8 cellular contexts compared by ENCODE assay signal in the genomic region with DNA sequence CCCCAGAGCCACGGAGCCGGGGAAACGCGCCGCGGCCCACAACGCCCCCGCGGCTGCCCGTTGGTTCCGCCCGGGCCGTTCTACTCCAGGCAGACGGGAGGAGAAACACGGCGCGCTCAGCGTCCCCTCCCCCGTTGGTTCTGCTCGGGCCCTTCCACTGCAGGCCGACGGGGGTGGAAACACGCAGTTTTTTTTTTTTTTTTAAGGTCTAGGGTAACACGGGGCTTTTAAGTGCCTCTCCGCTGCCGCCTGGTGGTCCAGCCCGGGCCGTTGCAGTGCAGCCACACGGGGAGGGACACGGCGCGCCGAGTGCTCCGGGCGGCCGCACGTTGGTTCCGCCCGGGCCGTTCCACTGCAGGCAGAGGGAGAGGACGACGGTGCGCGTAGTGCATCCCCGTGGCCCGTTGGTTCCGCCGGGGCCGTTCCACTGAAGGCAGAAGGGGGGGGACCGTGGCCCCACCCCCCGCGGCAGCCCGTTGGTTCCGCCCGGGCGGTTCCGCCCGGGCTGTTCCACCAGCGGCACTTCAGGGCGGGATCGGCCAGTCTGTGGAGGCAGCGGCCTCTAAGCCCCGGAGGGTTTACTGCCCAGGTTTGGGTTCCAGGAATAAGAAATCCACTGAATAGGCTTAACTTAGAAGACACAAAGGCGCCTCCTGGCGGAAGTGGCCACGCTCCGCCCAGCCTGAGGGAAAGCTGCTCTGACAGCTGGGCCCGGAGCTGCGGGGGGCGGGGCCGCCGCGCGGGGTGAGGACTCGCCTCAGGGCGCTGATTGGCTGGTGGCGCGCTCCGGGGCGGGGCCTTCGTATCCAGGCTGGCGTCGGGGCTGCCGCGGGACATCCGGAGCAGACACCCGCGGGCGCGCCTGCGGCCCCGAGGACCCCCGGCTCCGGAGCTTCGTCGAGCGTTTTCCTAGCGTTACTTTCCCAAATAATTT. TPM values are rescaled to one million over a fixed set of nuclear protein-coding genes. Genes with fewer than 3 reads are reported as not detected.
DNase-seq lines count a peak whose midpoint lies in the region; ATAC-seq lines count a peak whose summit lies in the region.
"Not testable (repeated sequence)": the region's sequence is repeated elsewhere in the genome, so short reads cannot be mapped to it uniquely, and the experiment has no call there.

SLC35E2B (minus strand) TSS at position 82 of the 934 bp plus-strand sequence. CDS start 16,096 bp downstream, outside the sequence.

- ATAC-seq in GM21367 (IDR thresholded peaks at IDR 0.05; ENCODE audit: unreplicated experiment), result peak; percentile 70

- not testable (repeated sequence) for H4K5ac ChIP-seq in mesendoderm (ENCODE audit: low read length)

- POLR2A ChIA-PET in activated CD8-positive, alpha-beta memory T cell treated with anti-CD3 and anti-CD28 coated beads for 36 hours (lab: Charles Lee), result not testable (repeated sequence)

- not testable (repeated sequence) for H3K27me3 ChIP-seq in effector memory CD4-positive, alpha-beta T cell (replicated peaks; ENCODE audit: control insufficient read depth, insufficient read depth, low read length, poor library complexity, severe bottlenecking); mesendoderm (ENCODE audit: insufficient read depth, low read length, poor library complexity)

- H3K4me3 ChIP-seq in effector memory CD4-positive, alpha-beta T cell (ENCODE audit: insufficient read depth, low read depth, low read length, poor library complexity, severe bottlenecking), result peak within 1 kb of the TSS; percentile 40
- not testable (repeated sequence) for H3K4me3 ChIP-seq in mesendoderm (ENCODE audit: low read length)

- no CpG with 5 or more reads among the region's 98 CpGs for WGBS in mesendoderm (ENCODE audit: extremely low coverage, insufficient coverage, low lambda C conversion rate)

- not testable (repeated sequence) for H3K4ac ChIP-seq in mesendoderm (ENCODE audit: low read depth, low read length)

- H3K79me1 ChIP-seq in mesendoderm (ENCODE audit: low read length), result not testable (repeated sequence)

- H3K4me1 ChIP-seq in effector memory CD4-positive, alpha-beta T cell (ENCODE audit: control insufficient read depth, insufficient read depth, low read length, poor library complexity, severe bottlenecking); mesendoderm (ENCODE audit: control insufficient read depth, low read depth, low read length): not testable (repeated sequence)

- H3K9me3 ChIP-seq in effector memory CD4-positive, alpha-beta T cell (ENCODE audit: control insufficient read depth, low read length), result not testable (repeated sequence)

- H3K56ac ChIP-seq in mesendoderm (ENCODE audit: low read length), result peak within 1 kb of the TSS; percentile 42

- H3K79me2 ChIP-seq in mesendoderm (ENCODE audit: control insufficient read depth, insufficient read depth, low read length), result not testable (repeated sequence)

- H3K36me3 ChIP-seq in effector memory CD4-positive, alpha-beta T cell (ENCODE audit: control insufficient read depth, insufficient read depth, low read length); mesendoderm (ENCODE audit: control insufficient read depth, insufficient read depth, low read length): not testable (repeated sequence)

- not testable (repeated sequence) for H2AK5ac ChIP-seq in mesendoderm (ENCODE audit: low read length)

- peak within 1 kb of the TSS; percentile 47 for H3K9ac ChIP-seq in mesendoderm (ENCODE audit: low read length)

- peak; percentile 97 for DNase-seq in CMK (ENCODE audit: low read depth)
- peak; percentile 91 for DNase-seq in HT-29 (ENCODE audit: low spot score)
- peak; percentile 59 to 66 for DNase-seq in NOMO-1 (lab: John Stamatoyannopoulos, UW; ENCODE audit: unreplicated experiment in 2 of 2)
- peak; percentile 92 to 95 (median 93) for DNase-seq in effector memory CD4-positive, alpha-beta T cell
- DNase-seq in mesendoderm, result peak; percentile 82
- peak; percentile 75 for DNase-seq in stimulated activated CD8-positive, alpha-beta memory T cell treated with anti-CD3 and anti-CD28 coated beads, Interleukin-12 subunit alpha, Interleukin-12 subunit beta, amount 100 ng/mL, for 24 hours (ENCODE audit: extremely low read depth)

- CTCF ChIA-PET in activated CD8-positive, alpha-beta memory T cell treated with anti-CD3 and anti-CD28 coated beads for 36 hours (lab: Charles Lee), result not testable (repeated sequence)

- H3K27ac ChIP-seq in effector memory CD4-positive, alpha-beta T cell (ENCODE audit: insufficient read depth, low read length, poor library complexity, severe bottlenecking), result peak within 1 kb of the TSS; percentile 88
- H3K27ac ChIP-seq in mesendoderm (ENCODE audit: low read depth, low read length), result peak within 1 kb of the TSS; percentile 86

- H3K23ac ChIP-seq in mesendoderm (ENCODE audit: low read length), result not testable (repeated sequence)

- H2BK120ac ChIP-seq in mesendoderm (ENCODE audit: low read depth, low read length), result not testable (repeated sequence)

- H2BK15ac ChIP-seq in mesendoderm (replicated peaks; ENCODE audit: low read depth), result not testable (repeated sequence)

- not testable (repeated sequence) for H3K4me2 ChIP-seq in mesendoderm (ENCODE audit: low read length)

- H2BK5ac ChIP-seq in mesendoderm (ENCODE audit: low read length), result not testable (repeated sequence)

- H4K8ac ChIP-seq in mesendoderm (ENCODE audit: low read depth, low read length), result not testable (repeated sequence)

- H3K18ac ChIP-seq in mesendoderm (ENCODE audit: low read length), result not testable (repeated sequence)

RNA-seq across cellular contexts. Expression of gene SLC35E2B, which starts in this region (rescaled TPM):
- 34.6 and 35.1 TPM in 2 replicates for total RNA-seq in HT-29 (2014; rRNA removed; shearing (Covaris generic))
- total RNA-seq in activated CD8-positive, alpha-beta memory T cell treated with anti-CD3 and anti-CD28 coated beads for 36 hours, result 10 to 100 TPM; 23.5 to 24.5 TPM
- 16.3 TPM for polyA plus RNA-seq in mesendoderm (2013, experiment 1 of 2)
- 15.9 TPM for polyA plus RNA-seq in mesendoderm (2013, experiment 2 of 2)
